ENCODE assay signal across 17 cellular contexts in the genomic region with DNA sequence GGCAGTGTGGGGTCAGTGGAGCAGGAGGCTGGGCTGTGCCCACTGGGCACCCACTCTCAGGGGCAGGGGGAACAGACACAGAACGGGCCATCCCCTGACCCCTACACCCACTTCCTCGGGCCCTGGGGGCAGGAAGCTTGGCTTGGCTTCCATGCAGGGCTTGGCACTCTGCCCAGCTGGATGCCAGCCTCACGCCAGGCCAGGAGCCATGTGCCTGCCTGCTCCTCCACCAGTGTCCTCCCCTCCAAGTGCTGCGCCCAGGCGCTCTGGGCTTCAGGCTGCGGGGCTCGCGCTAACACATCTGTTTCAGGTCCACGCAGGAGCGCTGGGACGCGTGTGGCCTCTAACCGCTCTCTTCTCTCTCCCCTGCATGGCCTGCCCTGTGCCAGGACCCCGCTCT. TPM values are rescaled to one million over a fixed set of nuclear protein-coding genes. Genes with fewer than 3 reads are reported as not detected.
A peak's percentile ranks its signal among the peaks of the same experiment; 100 is the strongest.
DNase-seq lines count a peak whose midpoint lies in the region; ATAC-seq and TF ChIP-seq lines count a peak whose summit lies in the region.
"Had no signal": no experiment of that assay in that cellular context is flagged by ENCODE, and none has a peak within 500 bp of the region (broad histone marks: within the 10 kb centered on the region; RNA-seq: fewer than 3 reads in every experiment).

No MANE protein-coding gene starts in this region.

- H3K27me3 ChIP-seq in dorsolateral prefrontal cortex (no peaks in the 10 kb centered on the region), layer of hippocampus (ENCODE audit: control insufficient read depth, insufficient read depth, low read length) (peaks cover 2% of the 10 kb centered on the region), stomach smooth muscle (ENCODE audit: control insufficient read depth in 1 of 2, insufficient read depth in 2 of 2, low read length in 2 of 2) (no peaks in the 10 kb centered on the region)

- H3K9me3 ChIP-seq in stomach smooth muscle (ENCODE audit: control insufficient read depth in 2 of 2, low read length in 2 of 2) = no peaks in the 10 kb centered on the region

- H3K36me3 Mint-ChIP-seq in mesothelial cell of epicardium = no peaks in the 10 kb centered on the region

- peaks cover 8 to 15% of the 10 kb centered on the region in 2 donors for H3K36me3 ChIP-seq in stomach smooth muscle (ENCODE audit: control insufficient read depth in 2 of 2, insufficient read depth in 2 of 2, low read length in 2 of 2)

- intact Hi-C loops in dorsolateral prefrontal cortex (cut with DNase I) = loop anchor here (5.0 to 10.0 kb wide), 3 partner anchors 34 to 156 kb away; a partner anchor contains a TSS

- H3K9me3 Mint-ChIP-seq in mesothelial cell of epicardium = no peaks in the 10 kb centered on the region
- H3K9me3 Mint-ChIP-seq: activated naive CD8-positive, alpha-beta T cell treated with anti-CD3 and anti-CD28 coated beads, Interleukin-2, amount 50 U/mL, for 24 hours; GM23338; nephron had no signal

- H3K4me1 ChIP-seq in stomach smooth muscle (ENCODE audit: control insufficient read depth, insufficient read depth, low read length) = peaks cover 82% of the 10 kb centered on the region

- no peak overlapping the region for H3K27ac Mint-ChIP-seq in mesothelial cell of epicardium
- H3K27ac Mint-ChIP-seq: activated naive CD8-positive, alpha-beta T cell treated with anti-CD3 and anti-CD28 coated beads, Interleukin-2, amount 50 U/mL, for 24 hours; B cell; GM23338; nephron had no signal

- ATAC-seq in GM21528 (IDR thresholded peaks at IDR 0.05; ENCODE audit: low FRiP score, unreplicated experiment) = no peak
- ATAC-seq: activated naive CD8-positive, alpha-beta T cell treated with anti-CD3 and anti-CD28 coated beads, Interleukin-2, amount 50 U/mL, for 24 hours; GM23338 had no signal

- peaks cover 6% of the 10 kb centered on the region for H3K4me1 Mint-ChIP-seq in mesothelial cell of epicardium

- H3K27ac ChIP-seq in dorsolateral prefrontal cortex = peak overlapping the region in 47 of 59 donors; percentile 13 to 85 (median 59)
- peak overlapping the region; percentile 73 for H3K27ac ChIP-seq in layer of hippocampus (ENCODE audit: low read depth, low read length)
- H3K27ac ChIP-seq in stomach smooth muscle (ENCODE audit: low read length) = peak overlapping the region; percentile 74
- H3K27ac ChIP-seq: epithelial cell of prostate had no signal

- no peak overlapping the region for H3K4me3 Mint-ChIP-seq in mesothelial cell of epicardium
- H3K4me3 Mint-ChIP-seq: activated naive CD8-positive, alpha-beta T cell treated with anti-CD3 and anti-CD28 coated beads, Interleukin-2, amount 50 U/mL, for 24 hours; B cell; GM23338; nephron had no signal

- no peaks in the 10 kb centered on the region for H3K27me3 Mint-ChIP-seq in mesothelial cell of epicardium (ENCODE audit: low read depth)

- H3K9ac ChIP-seq in stomach smooth muscle (ENCODE audit: low read length in 2 of 2) = no peak overlapping the region

- DNase-seq in NCI-H2196 (lab: John Stamatoyannopoulos, UW; ENCODE audit: unreplicated experiment) (peak; percentile 45), dorsolateral prefrontal cortex (peak in 3 of 10 donors; percentile 45 to 67 (median 61)), middle frontal gyrus (ENCODE audit: extremely low spot score, low spot score) (no peak), GM20000 (ENCODE audit: low spot score) (no peak), mesothelial cell of epicardium (ENCODE audit: low spot score in 2 of 2, unreplicated experiment in 2 of 2) (no peak)
- DNase-seq: activated CD4-positive, alpha-beta T cell treated with anti-CD3 and anti-CD28 coated beads, Interleukin-2, amount 50 U/mL, for 1 hour; activated naive CD8-positive, alpha-beta T cell treated with anti-CD3 and anti-CD28 coated beads, Interleukin-2, amount 50 U/mL, for 24 hours; activated T-cell treated with anti-CD3 and anti-CD28 coated beads, Interleukin-2, amount 50 U/mL, for 1 hour; NCI-H2227 treated with DMSO at 0.1 percent for 48 hours had no signal

- H3K4me3 ChIP-seq in dorsolateral prefrontal cortex (no peak overlapping the region), stomach smooth muscle (ENCODE audit: low read length in 2 of 2) (no peak overlapping the region)
- H3K4me3 ChIP-seq: GM23338 had no signal

- TF ChIP-seq CTCF in dorsolateral prefrontal cortex (IDR thresholded peaks at IDR 0.05 in 54 of 56, conservative IDR thresholded peaks at IDR 0.05 in 2 of 56; ENCODE audit: low read depth in 1 of 56, partially characterized antibody in 56 of 56) (no peak), GM20000 (IDR thresholded peaks at IDR 0.05; ENCODE audit: extremely low read depth, missing control alignments) (no peak), mesothelial cell of epicardium (IDR thresholded peaks at IDR 0.05; ENCODE audit: unreplicated experiment) (no peak)

RNA-seq across cellular contexts. Expression of a gene that starts 12.7 kb away (rescaled TPM):
- total RNA-seq in dorsolateral prefrontal cortex = 10 to 100 TPM in 105 of 120 experiments, 1 to 10 TPM in 15; 3.8 to 94.4 (median 22.6) TPM
- total RNA-seq in mesothelial cell of epicardium = 0.14 to 0.44 TPM (median 0.22 TPM) in 3 replicates

RNA-seq across cellular contexts. Expression of a gene that starts 26.7 kb away (rescaled TPM):
- total RNA-seq in dorsolateral prefrontal cortex = 1 to 10 TPM in 93 of 120 experiments, under 1 TPM in 23, not detected in 4; 0.35 to 4.5 (median 1.6) TPM
- not detected in 3 replicates for total RNA-seq in mesothelial cell of epicardium
- total RNA-seq: B cell, GM23338, SK-MEL-5 had no signal
